In genomic region chr3:25789596-25790556, GRCh38 we compare ENCODE assay signal across 1 cellular context.
A peak's percentile ranks its signal among the peaks of the same experiment; 100 is the strongest.
TF ChIP-seq lines count a peak whose summit lies in the region.

TSS of gene OXSM (plus strand) at chr3:25790090. CDS start at chr3:25791021, 931 bp downstream.

TF ChIP-seq in HepG2, 621 proteins besides CTCF, POLR2A, EP300 and RAD21 (continued from another document and continues in another):
- no peak for TF ChIP-seq TRIM22 (IDR thresholded peaks at IDR 0.05)
- TF ChIP-seq GATAD1 (CRISPR knock-in tag; IDR thresholded peaks at IDR 0.05): peak; percentile 89
- peak; percentile 96 for TF ChIP-seq HOXA3 (CRISPR knock-in tag; IDR thresholded peaks at IDR 0.05)
- no peak for TF ChIP-seq ZBTB8A (CRISPR knock-in tag; IDR thresholded peaks at IDR 0.05; ENCODE audit: borderline replicate concordance, low read depth)
- no peak for TF ChIP-seq CC2D1A (CRISPR knock-in tag; IDR thresholded peaks at IDR 0.05)
- no peak for TF ChIP-seq HDAC6 (IDR thresholded peaks at IDR 0.05; ENCODE audit: low read depth, low read length)
- peak; percentile 97 for TF ChIP-seq ZNF589 (CRISPR knock-in tag; conservative IDR thresholded peaks at IDR 0.05)
- TF ChIP-seq REST (IDR thresholded peaks at IDR 0.05; ENCODE audit: borderline replicate concordance in 1 of 2, low read depth in 1 of 2, low read length in 2 of 2): peak in 1 of 2 experiments; percentile 30; a peak in 1 of 4 replicates
- TF ChIP-seq AHDC1 (CRISPR knock-in tag; IDR thresholded peaks at IDR 0.05; ENCODE audit: borderline replicate concordance): peak; percentile 70; the same call in 1 of the 2 replicates
- TF ChIP-seq FOXA1 (IDR thresholded peaks at IDR 0.05): no peak
- TF ChIP-seq FOXA1 (CRISPR knock-in tag; IDR thresholded peaks at IDR 0.05): peak; percentile 76
- no peak for TF ChIP-seq PAX8 (CRISPR knock-in tag; IDR thresholded peaks at IDR 0.05; ENCODE audit: borderline replicate concordance)
- TF ChIP-seq ZNF878 (CRISPR knock-in tag; IDR thresholded peaks at IDR 0.05): peak; percentile 84
- TF ChIP-seq MIXL1 (CRISPR knock-in tag; IDR thresholded peaks at IDR 0.05): peak; percentile 66; the same call in 1 of the 2 replicates
- peak; percentile 88 for TF ChIP-seq POLR2G (IDR thresholded peaks at IDR 0.05; ENCODE audit: low read depth, low read length)
- TF ChIP-seq CENPX (CRISPR knock-in tag; IDR thresholded peaks at IDR 0.05): no peak
- peak; percentile 83 for TF ChIP-seq ZNF276 (CRISPR knock-in tag; IDR thresholded peaks at IDR 0.05; ENCODE audit: low read depth)
- 0 out of 2 replicates have a peak, but pooled peaks have one; percentile 46 for TF ChIP-seq HMG20B (CRISPR knock-in tag; conservative IDR thresholded peaks at IDR 0.05)
- TF ChIP-seq PLSCR1 (CRISPR knock-in tag; IDR thresholded peaks at IDR 0.05; ENCODE audit: borderline replicate concordance): peak; percentile 55; the same call in 1 of the 2 replicates
- TF ChIP-seq TERF1 (CRISPR knock-in tag; IDR thresholded peaks at IDR 0.05): no peak
- no peak for TF ChIP-seq SIX4 (CRISPR knock-in tag; IDR thresholded peaks at IDR 0.05)
- no peak; the same call in 1 of the 2 replicates for TF ChIP-seq ZKSCAN5 (CRISPR knock-in tag; IDR thresholded peaks at IDR 0.05)
- TF ChIP-seq PLRG1 (conservative IDR thresholded peaks at IDR 0.05): no peak
- no peak for TF ChIP-seq SNAPC5 (CRISPR knock-in tag; IDR thresholded peaks at IDR 0.05; ENCODE audit: borderline replicate concordance)
- TF ChIP-seq SNAI1 (CRISPR knock-in tag; IDR thresholded peaks at IDR 0.05; ENCODE audit: borderline replicate concordance): 0 out of 2 replicates have a peak, but pooled peaks have one; percentile 27
- TF ChIP-seq NFIB (CRISPR knock-in tag; IDR thresholded peaks at IDR 0.05; ENCODE audit: borderline replicate concordance): no peak
- TF ChIP-seq BRF2 (CRISPR knock-in tag; IDR thresholded peaks at IDR 0.05): no peak
- peak; percentile 79 for TF ChIP-seq HOXA5 (CRISPR knock-in tag; IDR thresholded peaks at IDR 0.05)
- TF ChIP-seq ATRX (CRISPR knock-in tag; IDR thresholded peaks at IDR 0.05; ENCODE audit: borderline replicate concordance): no peak
- peak; percentile 58; the same call in 1 of the 2 replicates for TF ChIP-seq ZNF773 (CRISPR knock-in tag; IDR thresholded peaks at IDR 0.05; ENCODE audit: borderline replicate concordance)
- no peak for TF ChIP-seq SOX13 (IDR thresholded peaks at IDR 0.05)
- TF ChIP-seq SOX13 (CRISPR knock-in tag; conservative IDR thresholded peaks at IDR 0.05 in 1 of 2, IDR thresholded peaks at IDR 0.05 in 1 of 2): peak in 1 of 2 experiments; percentile 53; a peak in 1 of 4 replicates
- no peak for TF ChIP-seq AFF4 (CRISPR knock-in tag; IDR thresholded peaks at IDR 0.05)
- TF ChIP-seq ZNF292 (CRISPR knock-in tag; IDR thresholded peaks at IDR 0.05; ENCODE audit: borderline replicate concordance, low read depth): peak; percentile 84; the same call in 1 of the 2 replicates
- peak; percentile 70; the same call in 1 of the 2 replicates for TF ChIP-seq HES4 (CRISPR knock-in tag; IDR thresholded peaks at IDR 0.05; ENCODE audit: borderline replicate concordance)
- peak; percentile 89 for TF ChIP-seq TMF1 (CRISPR knock-in tag; IDR thresholded peaks at IDR 0.05; ENCODE audit: low read depth)
- peak; percentile 88 for TF ChIP-seq ERF (CRISPR knock-in tag; IDR thresholded peaks at IDR 0.05)
- TF ChIP-seq DNMT1 (CRISPR knock-in tag; IDR thresholded peaks at IDR 0.05): 0 out of 2 replicates have a peak, but pooled peaks have one; percentile 68
- TF ChIP-seq RFX3 (CRISPR knock-in tag; IDR thresholded peaks at IDR 0.05): no peak
- TF ChIP-seq MTF1 (CRISPR knock-in tag; IDR thresholded peaks at IDR 0.05): no peak
- peak; percentile 76; the same call in 1 of the 2 replicates for TF ChIP-seq CREM (IDR thresholded peaks at IDR 0.05)
- TF ChIP-seq CREM (CRISPR knock-in tag; IDR thresholded peaks at IDR 0.05): no peak
